In the genomic region with DNA sequence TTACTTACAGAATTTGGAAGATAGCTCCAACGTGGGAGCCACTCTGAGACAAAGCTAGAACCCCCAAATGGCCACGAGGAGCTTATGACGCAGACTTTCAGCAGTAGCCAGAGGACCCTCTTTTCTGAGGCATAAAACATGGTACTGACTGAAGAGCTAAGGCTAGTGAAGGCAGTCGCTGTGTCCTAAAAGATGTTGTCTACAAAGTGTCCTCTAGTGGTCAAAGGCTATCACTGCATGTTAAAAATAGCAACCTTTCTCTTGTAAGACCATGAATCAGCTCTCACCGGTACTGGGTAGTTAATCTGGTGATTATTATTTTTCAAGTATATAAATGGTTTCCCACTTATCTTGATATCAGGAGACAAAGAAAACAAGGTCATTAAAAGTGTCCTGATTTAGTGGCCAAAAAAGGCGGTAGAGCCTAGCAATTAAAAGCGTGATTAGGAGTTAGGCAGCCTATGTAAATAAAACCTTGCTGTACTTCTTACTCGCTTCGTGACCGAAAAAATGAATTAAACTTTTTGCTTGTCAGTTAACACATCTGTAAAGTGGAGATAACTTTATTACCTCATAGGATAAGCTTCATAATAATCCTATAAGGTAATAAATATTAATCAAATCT, we compare ENCODE assay signal across 8 cellular contexts. TPM values are rescaled to one million over a fixed set of nuclear protein-coding genes. Genes with fewer than 3 reads are reported as not detected.
A peak's percentile ranks its signal among the peaks of the same experiment; 100 is the strongest.
DNase-seq lines count a peak whose midpoint lies in the region; ATAC-seq and TF ChIP-seq lines count a peak whose summit lies in the region.

No MANE protein-coding gene starts in this region.

- no peak overlapping the region for H3K27ac ChIP-seq in naive thymus-derived CD4-positive, alpha-beta T cell (ENCODE audit: low read depth, low read length)
- no peak overlapping the region for H3K27ac ChIP-seq in effector memory CD4-positive, alpha-beta T cell (ENCODE audit: insufficient read depth, low read length, poor library complexity, severe bottlenecking)

- in situ Hi-C loops in ACHN (cut with HindIII; ENCODE audit: low pct_ligation_motif_present, low pct_unique_long_range_greater_than_20kb, low sequenced_read_pairs) = no loop called here
- in situ Hi-C loops in GM13976 (cut with MboI; ENCODE audit: low sequenced_read_pairs, unreplicated experiment) = no loop called here

- peaks cover 0 to 3% (median 0%) of the 10 kb centered on the region in 11 donors for H3K9me3 Mint-ChIP-seq in naive thymus-derived CD4-positive, alpha-beta T cell

- no peak overlapping the region for H3K4me3 Mint-ChIP-seq in naive thymus-derived CD4-positive, alpha-beta T cell

- TF ChIP-seq CTCF in GM13976 (IDR thresholded peaks at IDR 0.05; ENCODE audit: borderline replicate concordance, control extremely low read depth, extremely low read depth, insufficient read depth, missing control alignments) (peak; percentile 71), epithelial cell of esophagus (IDR thresholded peaks at IDR 0.05; ENCODE audit: insufficient read depth, low read depth, low read length, missing control alignments) (peak; percentile 86)

- H3K27me3 Mint-ChIP-seq in naive thymus-derived CD4-positive, alpha-beta T cell = peaks cover 2 to 12% (median 6%) of the 10 kb centered on the region in 5 donors

- H3K27me3 ChIP-seq in naive thymus-derived CD4-positive, alpha-beta T cell (ENCODE audit: control insufficient read depth in 2 of 2, insufficient read depth in 2 of 2, low read length in 2 of 2) = no peaks in the 10 kb centered on the region
- no peaks in the 10 kb centered on the region for H3K27me3 ChIP-seq in effector memory CD4-positive, alpha-beta T cell (replicated peaks; ENCODE audit: control insufficient read depth, insufficient read depth, low read length, poor library complexity, severe bottlenecking)

- no peaks in the 10 kb centered on the region for H3K36me3 ChIP-seq in naive thymus-derived CD4-positive, alpha-beta T cell (ENCODE audit: control insufficient read depth in 2 of 3, insufficient read depth in 3 of 3, low read length in 3 of 3)
- H3K36me3 ChIP-seq in effector memory CD4-positive, alpha-beta T cell (ENCODE audit: control insufficient read depth, insufficient read depth, low read length) = no peaks in the 10 kb centered on the region

- no peaks in the 10 kb centered on the region for H3K4me1 Mint-ChIP-seq in naive thymus-derived CD4-positive, alpha-beta T cell

- ATAC-seq in HG02610 (IDR thresholded peaks at IDR 0.05; ENCODE audit: unreplicated experiment) = peak; percentile 92
- peak; percentile 48 for ATAC-seq in naive thymus-derived CD4-positive, alpha-beta T cell

- CTCF ChIA-PET in naive thymus-derived CD4-positive, alpha-beta T cell (lab: Charles Lee) = interaction anchor here (0.6 to 1.2 kb wide), 3 partner anchors 23 to 1484 kb away, joined by 3 read pairs; no protein-coding TSS in a partner anchor

- H3K9me3 ChIP-seq in naive thymus-derived CD4-positive, alpha-beta T cell (ENCODE audit: control insufficient read depth in 2 of 3, low read length in 3 of 3) = no peaks in the 10 kb centered on the region
- no peaks in the 10 kb centered on the region for H3K9me3 ChIP-seq in effector memory CD4-positive, alpha-beta T cell (ENCODE audit: control insufficient read depth, low read length)

- POLR2A ChIA-PET in naive thymus-derived CD4-positive, alpha-beta T cell (lab: Charles Lee) = no interaction called here

- H3K4me1 ChIP-seq in naive thymus-derived CD4-positive, alpha-beta T cell (ENCODE audit: control insufficient read depth in 2 of 2, insufficient read depth in 2 of 2, low read length in 2 of 2) = no peaks in the 10 kb centered on the region
- no peaks in the 10 kb centered on the region for H3K4me1 ChIP-seq in effector memory CD4-positive, alpha-beta T cell (ENCODE audit: control insufficient read depth, insufficient read depth, low read length, poor library complexity, severe bottlenecking)

- H3K36me3 Mint-ChIP-seq in naive thymus-derived CD4-positive, alpha-beta T cell = no peaks in the 10 kb centered on the region

- no peak overlapping the region for H3K4me3 ChIP-seq in epithelial cell of esophagus (ENCODE audit: low read length)
- no peak overlapping the region for H3K4me3 ChIP-seq in naive thymus-derived CD4-positive, alpha-beta T cell (ENCODE audit: low read length)
- no peak overlapping the region for H3K4me3 ChIP-seq in effector memory CD4-positive, alpha-beta T cell (ENCODE audit: insufficient read depth, low read depth, low read length, poor library complexity, severe bottlenecking)

- intact Hi-C loops in naive thymus-derived CD4-positive, alpha-beta T cell (cut with micrococcal nuclease) = no loop called here

- DNase-seq in ACHN (peak; percentile 81), GM13976 (ENCODE audit: low spot score) (peak; percentile 69), M059J (ENCODE audit: low read depth) (peak; percentile 67), RPMI8226 (peak; percentile 45), epithelial cell of esophagus (ENCODE audit: low read depth) (peak; percentile 81)
- peak in 5 of 9 donors; percentile 1 to 17 (median 6) for DNase-seq in naive thymus-derived CD4-positive, alpha-beta T cell
- DNase-seq in effector memory CD4-positive, alpha-beta T cell = no peak

- no peak overlapping the region for H3K27ac Mint-ChIP-seq in naive thymus-derived CD4-positive, alpha-beta T cell

RNA-seq across cellular contexts. Expression of a gene that starts 47.0 kb away (rescaled TPM):
- total RNA-seq in M059J (2014; rRNA removed; shearing (Covaris generic)) = 0.07 and 0.49 TPM in 2 replicates
- total RNA-seq in naive thymus-derived CD4-positive, alpha-beta T cell = not detected
- not detected for polyA plus RNA-seq in naive thymus-derived CD4-positive, alpha-beta T cell

Comparison
In these comparisons a context has a peak if more than half of its experiments do, and no peak if none do; other contexts are left out.
1. DNase-seq: peak in ACHN (single experiment), GM13976 (single experiment), M059J (single experiment), RPMI8226 (single experiment), epithelial cell of esophagus (single experiment) and naive thymus-derived CD4-positive, alpha-beta T cell (5 of 9); none in effector memory CD4-positive, alpha-beta T cell (0 of 3).